Comparison of ENCODE assay signal across 14 cellular contexts in the genomic region with DNA sequence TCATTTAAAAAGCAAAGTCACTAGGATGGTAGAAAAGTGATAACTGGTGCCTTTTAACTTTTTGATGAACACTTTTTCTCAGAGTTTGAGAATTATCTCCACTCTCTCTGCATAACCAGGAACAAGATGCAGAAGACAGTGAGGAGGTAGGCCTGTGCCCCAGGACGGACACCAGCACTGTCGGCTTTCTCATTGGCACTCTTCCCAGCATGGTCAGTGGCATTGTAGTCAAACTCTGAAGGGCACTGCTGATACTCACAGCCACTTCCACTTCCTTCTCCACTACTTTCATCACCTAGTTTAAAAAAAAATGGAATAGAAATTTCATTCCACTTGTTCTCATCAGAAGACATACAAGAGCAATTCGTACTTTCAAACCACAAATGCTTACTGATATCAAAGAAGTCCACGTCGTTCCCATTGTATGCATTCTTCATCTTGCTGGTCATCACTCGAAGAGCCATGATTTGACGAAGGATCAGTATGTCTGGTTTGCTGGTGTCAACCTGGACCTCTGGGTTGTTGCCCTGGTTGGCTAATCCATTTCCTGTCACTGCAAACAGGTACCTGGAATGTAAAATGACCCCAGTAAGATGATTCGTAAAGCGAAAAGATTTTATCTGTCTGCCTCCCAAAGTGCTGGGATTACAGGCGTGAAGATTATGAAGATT.
DNase-seq lines count a peak whose midpoint lies in the region; ATAC-seq, FAIRE-seq and TF ChIP-seq lines count a peak whose summit lies in the region.
"Had no signal": no experiment of that assay in that cellular context is flagged by ENCODE, and none has a peak within 500 bp of the region (broad histone marks: within the 10 kb centered on the region; RNA-seq: fewer than 3 reads in every experiment).

No MANE protein-coding gene starts in this region.

- no CpG with 5 or more reads among the region's 10 CpGs for WGBS in H9 (ENCODE audit: extremely low coverage, insufficient read length, low lambda C conversion rate)

- no peak overlapping the region for H3K4me2 ChIP-seq in H9 (ENCODE audit: insufficient read depth, insufficient read length, low read length)
- H3K4me2 ChIP-seq in PC-3 (ENCODE audit: low read length), result peak overlapping the region; percentile 15; the same call in 1 of the 2 replicates
- H3K4me2 ChIP-seq: BLaER1 treated with 17β-estradiol and CSF1 and Interleukin-3, amounts not matched to agents 10 nM and 100 nM; GM23338 had no signal

- H2BK20ac ChIP-seq in H9 (ENCODE audit: low read depth, low read length, poor library complexity, severe bottlenecking), result no peak overlapping the region

- H2BK12ac ChIP-seq in H9 (ENCODE audit: insufficient read length, low read depth, low read length), result no peak overlapping the region

- no peak overlapping the region for H3K56ac ChIP-seq in H9 (ENCODE audit: insufficient read length, low read depth, low read length)

- peaks cover 0 to 18% of the 10 kb centered on the region in 2 experiments; a peak in 3 of 4 replicates for H3K4me1 Mint-ChIP-seq in H9
- H3K4me1 Mint-ChIP-seq: CD4-positive, CD25-positive, alpha-beta regulatory T cell; IgD-negative memory B cell had no signal

- no peak overlapping the region for H3T11ph ChIP-seq in H9 (ENCODE audit: low read length)

- no peak overlapping the region for H2BK15ac ChIP-seq in H9 (ENCODE audit: low read depth, low read length)

- H3K27me3 ChIP-seq in H9 (ENCODE audit: insufficient read depth, low read length) (no peaks in the 10 kb centered on the region), PC-3 (ENCODE audit: low read length) (no peaks in the 10 kb centered on the region), bronchial epithelial cell (ENCODE audit: control insufficient read depth, insufficient read depth, low read length) (no peaks in the 10 kb centered on the region), vagina (no peaks in the 10 kb centered on the region)

- H4K5ac ChIP-seq in H9 (ENCODE audit: insufficient read length, low read depth, low read length), result no peak overlapping the region

- TSS peak; percentile 41 for BruUV-seq in PC-3 (replicated peaks; lab: Mats Ljungman, UMichigan)

- no peaks in the 10 kb centered on the region; the same call in 1 of the 2 replicates for H3K4me1 ChIP-seq in H9 (ENCODE audit: insufficient read depth, low read length)
- peaks cover 20% of the 10 kb centered on the region for H3K4me1 ChIP-seq in PC-3 (ENCODE audit: insufficient read depth, low read length)
- H3K4me1 ChIP-seq in vagina, result no peaks in the 10 kb centered on the region
- H3K4me1 ChIP-seq: BLaER1 treated with 17β-estradiol and CSF1 and Interleukin-3, amounts not matched to agents 10 nM and 100 nM had no signal

- H3K4me3 Mint-ChIP-seq in H9, result no peak overlapping the region
- H3K4me3 Mint-ChIP-seq: CD4-positive, CD25-positive, alpha-beta regulatory T cell; GM23338; IgD-negative memory B cell had no signal

- no peak overlapping the region for H3K4ac ChIP-seq in H9 (ENCODE audit: low read depth, low read length)

- no peak overlapping the region for H3K9ac ChIP-seq in H9 (ENCODE audit: extremely low read depth, insufficient read length, low read length)
- H3K9ac ChIP-seq in PC-3 (ENCODE audit: low read length), result no peak overlapping the region
- H3K9ac ChIP-seq: BLaER1 treated with 17β-estradiol and CSF1 and Interleukin-3, amounts not matched to agents 10 nM and 100 nM had no signal

- no peak overlapping the region for H3K14ac ChIP-seq in H9 (ENCODE audit: insufficient read depth, low read length)

- no peaks in the 10 kb centered on the region for H3K36me3 ChIP-seq in PC-3 (ENCODE audit: low read depth, low read length)
- H3K36me3 ChIP-seq in bronchial epithelial cell (ENCODE audit: control insufficient read depth, insufficient read depth, low read length), result no peaks in the 10 kb centered on the region
- H3K36me3 ChIP-seq in vagina, result no peaks in the 10 kb centered on the region
- H3K36me3 ChIP-seq: BLaER1 treated with 17β-estradiol and CSF1 and Interleukin-3, amounts not matched to agents 10 nM and 100 nM had no signal

- H3K36me3 Mint-ChIP-seq in H9 (ENCODE audit: insufficient read depth in 1 of 3, low read depth in 3 of 3), result peaks cover 48 to 85% (median 62%) of the 10 kb centered on the region in 3 experiments
- H3K36me3 Mint-ChIP-seq: CD4-positive, CD25-positive, alpha-beta regulatory T cell; IgD-negative memory B cell had no signal

- no peak overlapping the region for H2BK5ac ChIP-seq in H9 (ENCODE audit: insufficient read length, low read length)

- DNase-seq in H9 (no peak), PC-3 (peak; percentile 62), bronchial epithelial cell (ENCODE audit: low read depth) (no peak), NCI-H446 treated with DMSO at 0.1 percent for 48 hours (lab: John Stamatoyannopoulos, UW) (no peak), vagina (ENCODE audit: extremely low spot score in 2 of 2) (no peak), pons (ENCODE audit: low spot score) (no peak), germinal center (ENCODE audit: low spot score) (no peak)
- DNase-seq: CD4-positive, CD25-positive, alpha-beta regulatory T cell; DMS53; GF-D8; H7 had no signal

- H2AFZ ChIP-seq in H9 (ENCODE audit: low read length) (no peak overlapping the region), PC-3 (ENCODE audit: low read length) (no peak overlapping the region)
- H2AFZ ChIP-seq: GM23338 had no signal

- POLR2A ChIA-PET in PC-3 (lab: Charles Lee; ENCODE audit: unreplicated experiment), result no interaction called here

- H4K20me1 ChIP-seq in H9 (ENCODE audit: control insufficient read depth, insufficient read depth, insufficient read length) (no peaks in the 10 kb centered on the region), PC-3 (ENCODE audit: low read length) (no peaks in the 10 kb centered on the region)

- TF ChIP-seq CTCF in H9 (conservative IDR thresholded peaks at IDR 0.05) (no peak), PC-3 (conservative IDR thresholded peaks at IDR 0.05; ENCODE audit: low read depth, low read length) (no peak), bronchial epithelial cell (IDR thresholded peaks at IDR 0.05; ENCODE audit: insufficient read depth, low read length, severe bottlenecking) (no peak), vagina (IDR thresholded peaks at IDR 0.05) (no peak)

- H3K23me2 ChIP-seq in H9 (ENCODE audit: insufficient read length, low read depth, low read length, poor library complexity, severe bottlenecking), result no peaks in the 10 kb centered on the region

- no peak for TF ChIP-seq POLR2A in vagina (IDR thresholded peaks at IDR 0.05)

- no peaks in the 10 kb centered on the region for H3K9me3 ChIP-seq in H9 (ENCODE audit: control insufficient read depth, low read depth, low read length)
- H3K9me3 ChIP-seq in PC-3 (ENCODE audit: low read length), result no peaks in the 10 kb centered on the region
- H3K9me3 ChIP-seq in vagina, result no peaks in the 10 kb centered on the region
- H3K9me3 ChIP-seq: BLaER1 treated with 17β-estradiol and CSF1 and Interleukin-3, amounts not matched to agents 10 nM and 100 nM had no signal

- H3K27ac Mint-ChIP-seq in H9, result peak overlapping the region in 2 of 3 experiments; percentile 22 to 50; a peak in 3 of 7 replicates
- H3K27ac Mint-ChIP-seq: CD4-positive, CD25-positive, alpha-beta regulatory T cell; GM23338; IgD-negative memory B cell had no signal

- no peak overlapping the region for H4K8ac ChIP-seq in H9 (replicated peaks; ENCODE audit: insufficient read length, low read depth, low read length)

- intact Hi-C loops in PC-3 (cut with micrococcal nuclease), result no loop called here
- intact Hi-C loops in vagina (cut with DNase I), result no loop called here

- CTCF ChIA-PET in PC-3 (lab: Charles Lee), result no interaction called here

- peak; percentile 43 for FAIRE-seq in bronchial epithelial cell (lab: Jason Lieb, UNC)

- no peak overlapping the region for H3K4me3 ChIP-seq in PC-3 (ENCODE audit: low read length)
- no peak overlapping the region for H3K4me3 ChIP-seq in bronchial epithelial cell (ENCODE audit: low read depth, low read length)
- H3K4me3 ChIP-seq in vagina, result no peak overlapping the region
- H3K4me3 ChIP-seq: BLaER1 treated with 17β-estradiol and CSF1 and Interleukin-3, amounts not matched to agents 10 nM and 100 nM; GM23338 had no signal

- H3K23ac ChIP-seq in H9 (ENCODE audit: insufficient read length, low read depth, low read length), result no peak overlapping the region

- no peaks in the 10 kb centered on the region; the same call in 1 of the 2 replicates for H3K27me3 Mint-ChIP-seq in H9 (ENCODE audit: low read depth)
- H3K27me3 Mint-ChIP-seq: CD4-positive, CD25-positive, alpha-beta regulatory T cell; IgD-negative memory B cell had no signal

- H3F3A ChIP-seq in PC-3 (ENCODE audit: low read length, unreplicated experiment), result no peaks in the 10 kb centered on the region

- H3K9me2 ChIP-seq in PC-3 (replicated peaks; ENCODE audit: low read length), result no peaks in the 10 kb centered on the region

- H4K91ac ChIP-seq in H9 (ENCODE audit: insufficient read length, low read depth, low read length), result no peak overlapping the region

- H3K79me2 ChIP-seq in H9 (ENCODE audit: insufficient read depth, low read length) (no peaks in the 10 kb centered on the region), PC-3 (ENCODE audit: low read length) (no peaks in the 10 kb centered on the region)

- no peak overlapping the region for H3K18ac ChIP-seq in H9 (ENCODE audit: insufficient read length, low read depth, low read length)

- H3K27ac ChIP-seq in H9 (ENCODE audit: insufficient read length, low read depth, low read length) (no peak overlapping the region), PC-3 (ENCODE audit: low read length) (0 out of 2 replicates have a peak overlapping the region, but pooled peaks have one; percentile 13), vagina (no peak overlapping the region)
- H3K27ac ChIP-seq: BLaER1 treated with 17β-estradiol and CSF1 and Interleukin-3, amounts not matched to agents 10 nM and 100 nM had no signal

- H2BK120ac ChIP-seq in H9 (ENCODE audit: low read depth, low read length, poor library complexity, severe bottlenecking), result no peak overlapping the region

- no peak; the same call in 1 of the 2 replicates for ATAC-seq in PC-3
- ATAC-seq: GM23338 had no signal

- H3K9me3 Mint-ChIP-seq in H9, result no peaks in the 10 kb centered on the region; a peak in 1 of 5 replicates
- H3K9me3 Mint-ChIP-seq: CD4-positive, CD25-positive, alpha-beta regulatory T cell; GM23338 had no signal

- no peak overlapping the region for H2AK5ac ChIP-seq in H9 (ENCODE audit: insufficient read length, low read length)

- H3K79me1 ChIP-seq in H9 (ENCODE audit: insufficient read depth, low read depth, low read length, poor library complexity, severe bottlenecking), result peaks cover 6% of the 10 kb centered on the region
